In the genomic region with DNA sequence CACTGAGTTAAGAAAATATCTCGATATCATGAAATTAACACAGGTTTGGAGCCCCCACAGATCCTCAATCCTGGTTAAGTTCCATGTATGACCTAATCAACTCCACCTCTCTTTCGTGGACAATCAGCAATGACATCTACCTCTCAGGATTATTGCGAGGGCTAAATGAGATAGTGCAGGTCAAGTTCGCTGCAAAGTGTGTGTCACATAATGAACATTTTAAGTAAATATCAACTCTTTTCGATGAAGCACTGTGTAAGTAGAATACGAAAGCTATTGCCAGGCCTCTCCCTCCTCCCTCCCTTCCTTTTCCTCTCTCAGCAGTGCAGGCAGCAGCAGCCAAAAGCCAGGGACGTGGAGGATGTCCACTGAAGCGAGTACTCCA, we compare ENCODE assay signal across 8 cellular contexts. TPM values are rescaled to one million over a fixed set of nuclear protein-coding genes. Genes with fewer than 3 reads are reported as not detected.
DNase-seq lines count a peak whose midpoint lies in the region; ATAC-seq lines count a peak whose summit lies in the region.

No MANE protein-coding gene starts in this region.

- H3K36me3 Mint-ChIP-seq in T-helper 2 cell treated with Interferon-gamma antibody and Interleukin-4, amounts not matched to agents 5 μg/mL and 100 μg/mL, for 36 hours (ENCODE audit: low read depth) = no peaks in the 10 kb centered on the region
- H3K36me3 Mint-ChIP-seq in activated CD4-positive, alpha-beta memory T cell treated with anti-CD3 and anti-CD28 coated beads, Interleukin-2, amount 10 ng/mL, durations not matched to agents 7 days and 5 days (ENCODE audit: low read depth) = no peaks in the 10 kb centered on the region

- peak overlapping the region; percentile 91 for H3K4me3 ChIP-seq in iPS-15b (ENCODE audit: low read depth, low read length)

- no peaks in the 10 kb centered on the region for H3K9me3 Mint-ChIP-seq in T-helper 2 cell treated with Interferon-gamma antibody and Interleukin-4, amounts not matched to agents 5 μg/mL and 100 μg/mL, for 36 hours
- no peaks in the 10 kb centered on the region for H3K9me3 Mint-ChIP-seq in activated CD4-positive, alpha-beta memory T cell treated with anti-CD3 and anti-CD28 coated beads, Interleukin-2, amount 10 ng/mL, durations not matched to agents 7 days and 5 days

- H3K4me1 Mint-ChIP-seq in T-helper 2 cell treated with Interferon-gamma antibody and Interleukin-4, amounts not matched to agents 5 μg/mL and 100 μg/mL, for 36 hours (ENCODE audit: low read depth) = peaks cover 10% of the 10 kb centered on the region
- H3K4me1 Mint-ChIP-seq in activated CD4-positive, alpha-beta memory T cell treated with anti-CD3 and anti-CD28 coated beads, Interleukin-2, amount 10 ng/mL, durations not matched to agents 7 days and 5 days = peaks cover 21% of the 10 kb centered on the region

- no peaks in the 10 kb centered on the region for H3K36me3 ChIP-seq in iPS-15b (ENCODE audit: control insufficient read depth, insufficient read depth, low read length)

- no peak for DNase-seq in T-helper 2 cell treated with Interferon-gamma antibody and Interleukin-4, amounts not matched to agents 5 μg/mL and 100 μg/mL, for 36 hours (ENCODE audit: low spot score)
- DNase-seq in T-helper 2 cell (no peak), substantia nigra (lab: John Stamatoyannopoulos, UW) (no peak), COR-L47 (lab: John Stamatoyannopoulos, UW) (no peak)
- DNase-seq in activated CD4-positive, alpha-beta memory T cell treated with anti-CD3 and anti-CD28 coated beads, Interleukin-2, amount 10 ng/mL, durations not matched to agents 7 days and 5 days = no peak

- peak overlapping the region; percentile 86 for H3K27ac ChIP-seq in substantia nigra (ENCODE audit: low read depth, low read length, poor library complexity, severe bottlenecking)

- CTCF ChIA-PET in activated CD4-positive, alpha-beta memory T cell treated with anti-CD3 and anti-CD28 coated beads, Interleukin-2, amount 10 ng/mL, durations not matched to agents 7 days and 5 days (lab: Charles Lee) = interaction anchor here (0.6 to 2.2 kb wide), 4 partner anchors 11 to 165 kb away, joined by 3 to 12 read pairs (median 5); no protein-coding TSS in a partner anchor

- peak overlapping the region; percentile 75 for H3K9ac ChIP-seq in iPS-15b (ENCODE audit: low read depth, low read length)

- peaks cover 11% of the 10 kb centered on the region for H3K4me1 ChIP-seq in iPS-15b (ENCODE audit: control insufficient read depth, insufficient read depth, low read length)

- H3K4me3 Mint-ChIP-seq in T-helper 2 cell treated with Interferon-gamma antibody and Interleukin-4, amounts not matched to agents 5 μg/mL and 100 μg/mL, for 36 hours = peak overlapping the region; percentile 90
- H3K4me3 Mint-ChIP-seq in activated CD4-positive, alpha-beta memory T cell treated with anti-CD3 and anti-CD28 coated beads, Interleukin-2, amount 10 ng/mL, durations not matched to agents 7 days and 5 days = peak overlapping the region; percentile 90

- H3K9me3 ChIP-seq in iPS-15b (ENCODE audit: control insufficient read depth, insufficient read depth, low read length) = no peaks in the 10 kb centered on the region

- H3K27me3 ChIP-seq in iPS-15b (ENCODE audit: control insufficient read depth, insufficient read depth, low read length) = peaks cover 10% of the 10 kb centered on the region

- ATAC-seq in HG03565 (IDR thresholded peaks at IDR 0.05; ENCODE audit: unreplicated experiment) (no peak), GM19452 (IDR thresholded peaks at IDR 0.05; ENCODE audit: unreplicated experiment) (no peak)

- H3K27ac Mint-ChIP-seq in T-helper 2 cell treated with Interferon-gamma antibody and Interleukin-4, amounts not matched to agents 5 μg/mL and 100 μg/mL, for 36 hours = peak overlapping the region; percentile 29
- peak overlapping the region; percentile 28 for H3K27ac Mint-ChIP-seq in activated CD4-positive, alpha-beta memory T cell treated with anti-CD3 and anti-CD28 coated beads, Interleukin-2, amount 10 ng/mL, durations not matched to agents 7 days and 5 days

- peaks cover 49% of the 10 kb centered on the region for H3K27me3 Mint-ChIP-seq in T-helper 2 cell treated with Interferon-gamma antibody and Interleukin-4, amounts not matched to agents 5 μg/mL and 100 μg/mL, for 36 hours (ENCODE audit: low read depth)
- H3K27me3 Mint-ChIP-seq in activated CD4-positive, alpha-beta memory T cell treated with anti-CD3 and anti-CD28 coated beads, Interleukin-2, amount 10 ng/mL, durations not matched to agents 7 days and 5 days = peaks cover 36% of the 10 kb centered on the region

- POLR2A ChIA-PET in activated CD4-positive, alpha-beta memory T cell treated with anti-CD3 and anti-CD28 coated beads, Interleukin-2, amount 10 ng/mL, durations not matched to agents 7 days and 5 days (lab: Charles Lee) = interaction anchor here (1.1 to 1.8 kb wide), 2 partner anchors 68 to 116 kb away, joined by 4 to 7 read pairs; partner anchors contain the start of gene DDX59

RNA-seq across cellular contexts. Expression of gene CAMSAP2, which starts 0.4 kb away (rescaled TPM):
- under 1 TPM; 0.65 to 0.78 TPM for total RNA-seq in activated CD4-positive, alpha-beta memory T cell treated with anti-CD3 and anti-CD28 coated beads, Interleukin-2, amount 10 ng/mL, durations not matched to agents 7 days and 5 days
